In the genomic region with DNA sequence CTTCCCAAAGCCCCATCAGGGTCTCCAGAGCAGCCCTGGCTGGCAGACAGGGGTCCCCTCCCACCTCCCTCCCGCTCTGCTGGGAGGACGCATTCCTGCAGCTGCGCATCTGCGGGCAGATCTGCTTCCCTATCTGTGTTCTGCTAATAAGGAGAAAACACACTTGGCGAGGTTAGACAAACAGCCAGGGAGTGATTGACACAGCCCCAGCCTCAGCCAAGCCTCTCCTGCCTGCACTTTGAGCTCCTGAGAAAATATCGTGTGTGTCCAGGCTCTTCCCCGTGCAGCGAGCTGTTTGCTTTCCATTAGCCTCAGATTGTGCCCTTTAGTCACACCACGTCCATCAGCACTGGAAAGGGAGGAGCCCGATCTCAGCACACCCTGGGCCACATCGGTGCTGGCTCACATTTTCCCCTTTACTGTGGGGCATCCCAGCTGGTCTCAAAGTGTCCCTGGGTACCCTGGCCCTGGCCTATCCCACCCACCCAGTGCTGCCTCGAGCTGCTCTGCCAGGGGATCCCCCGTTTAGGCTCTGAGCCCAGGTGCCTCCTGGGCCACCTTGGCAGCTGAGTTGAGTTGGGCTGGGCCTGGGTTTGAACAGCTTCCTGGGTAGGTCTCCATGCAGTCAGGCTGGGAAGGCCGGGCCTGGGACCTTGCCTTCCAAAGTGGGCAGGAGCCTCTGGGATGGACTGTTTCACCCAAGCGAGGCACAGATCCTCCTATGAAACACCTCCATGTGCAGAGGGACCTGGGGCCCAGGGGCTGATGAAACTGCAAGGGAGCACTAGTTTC, we compare ENCODE assay signal across 1 cellular context.
TF ChIP-seq lines count a peak whose summit lies in the region.

No MANE protein-coding gene starts in this region.

TF ChIP-seq in HepG2, 621 proteins besides CTCF, POLR2A, EP300 and RAD21 (continued from another document and continues in another):
- TF ChIP-seq, protein P1, sequence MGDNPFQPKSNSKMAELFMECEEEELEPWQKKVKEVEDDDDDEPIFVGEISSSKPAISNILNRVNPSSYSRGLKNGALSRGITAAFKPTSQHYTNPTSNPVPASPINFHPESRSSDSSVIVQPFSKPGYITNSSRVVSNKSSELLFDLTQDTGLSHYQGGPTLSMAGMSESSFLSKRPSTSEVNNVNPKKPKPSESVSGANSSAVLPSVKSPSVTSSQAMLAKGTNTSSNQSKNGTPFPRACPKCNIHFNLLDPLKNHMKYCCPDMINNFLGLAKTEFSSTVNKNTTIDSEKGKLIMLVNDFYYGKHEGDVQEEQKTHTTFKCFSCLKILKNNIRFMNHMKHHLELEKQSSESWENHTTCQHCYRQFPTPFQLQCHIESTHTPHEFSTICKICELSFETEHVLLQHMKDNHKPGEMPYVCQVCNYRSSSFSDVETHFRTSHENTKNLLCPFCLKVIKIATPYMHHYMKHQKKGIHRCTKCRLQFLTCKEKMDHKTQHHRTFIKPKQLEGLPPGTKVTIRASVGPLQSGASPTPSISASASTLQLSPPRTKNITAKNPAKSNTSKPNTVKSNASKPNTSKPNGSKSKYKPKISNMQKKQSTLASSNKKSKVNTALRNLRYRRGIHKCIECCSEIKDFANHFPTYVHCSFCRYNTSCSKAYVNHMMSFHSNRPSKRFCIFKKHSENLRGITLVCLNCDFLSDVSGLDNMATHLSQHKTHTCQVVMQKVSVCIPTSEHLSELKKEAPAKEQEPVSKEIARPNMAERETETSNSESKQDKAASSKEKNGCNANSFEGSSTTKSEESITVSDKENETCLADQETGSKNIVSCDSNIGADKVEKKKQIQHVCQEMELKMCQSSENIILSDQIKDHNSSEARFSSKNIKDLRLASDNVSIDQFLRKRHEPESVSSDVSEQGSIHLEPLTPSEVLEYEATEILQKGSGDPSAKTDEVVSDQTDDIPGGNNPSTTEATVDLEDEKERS (CRISPR knock-in tag; IDR thresholded peaks at IDR 0.05) = 0 out of 2 replicates have a peak, but pooled peaks have one; percentile 54
- TF ChIP-seq ZEB1 (IDR thresholded peaks at IDR 0.05; ENCODE audit: insufficient replicate concordance, low read depth) = no peak
- TF ChIP-seq, protein P2, sequence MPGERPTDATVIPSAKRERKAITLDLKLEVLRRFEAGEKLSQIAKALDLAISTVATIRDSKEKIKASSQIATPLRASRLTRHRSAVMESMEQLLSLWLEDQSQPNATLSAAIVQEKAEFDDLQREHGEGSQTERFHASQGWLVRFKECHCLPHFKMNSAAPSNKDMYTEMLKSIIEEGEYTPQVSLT (CRISPR knock-in tag; IDR thresholded peaks at IDR 0.05; ENCODE audit: borderline replicate concordance, low read depth) = no peak
- no peak for TF ChIP-seq NFYB (CRISPR knock-in tag; IDR thresholded peaks at IDR 0.05)
- 0 out of 2 replicates have a peak, but pooled peaks have one; percentile 13 for TF ChIP-seq ZNF430 (CRISPR knock-in tag; IDR thresholded peaks at IDR 0.05)
- TF ChIP-seq MXI1 (IDR thresholded peaks at IDR 0.05; ENCODE audit: borderline replicate concordance, low read depth, low read length) = no peak
- TF ChIP-seq KLF15 (CRISPR knock-in tag; IDR thresholded peaks at IDR 0.05; ENCODE audit: borderline replicate concordance) = no peak
- TF ChIP-seq ATF1 (CRISPR knock-in tag; IDR thresholded peaks at IDR 0.05) = no peak
- no peak for TF ChIP-seq SRSF9 (IDR thresholded peaks at IDR 0.05; ENCODE audit: borderline replicate concordance, insufficient read depth, low read depth, low read length, poor library complexity, severe bottlenecking)
- TF ChIP-seq, protein P3, sequence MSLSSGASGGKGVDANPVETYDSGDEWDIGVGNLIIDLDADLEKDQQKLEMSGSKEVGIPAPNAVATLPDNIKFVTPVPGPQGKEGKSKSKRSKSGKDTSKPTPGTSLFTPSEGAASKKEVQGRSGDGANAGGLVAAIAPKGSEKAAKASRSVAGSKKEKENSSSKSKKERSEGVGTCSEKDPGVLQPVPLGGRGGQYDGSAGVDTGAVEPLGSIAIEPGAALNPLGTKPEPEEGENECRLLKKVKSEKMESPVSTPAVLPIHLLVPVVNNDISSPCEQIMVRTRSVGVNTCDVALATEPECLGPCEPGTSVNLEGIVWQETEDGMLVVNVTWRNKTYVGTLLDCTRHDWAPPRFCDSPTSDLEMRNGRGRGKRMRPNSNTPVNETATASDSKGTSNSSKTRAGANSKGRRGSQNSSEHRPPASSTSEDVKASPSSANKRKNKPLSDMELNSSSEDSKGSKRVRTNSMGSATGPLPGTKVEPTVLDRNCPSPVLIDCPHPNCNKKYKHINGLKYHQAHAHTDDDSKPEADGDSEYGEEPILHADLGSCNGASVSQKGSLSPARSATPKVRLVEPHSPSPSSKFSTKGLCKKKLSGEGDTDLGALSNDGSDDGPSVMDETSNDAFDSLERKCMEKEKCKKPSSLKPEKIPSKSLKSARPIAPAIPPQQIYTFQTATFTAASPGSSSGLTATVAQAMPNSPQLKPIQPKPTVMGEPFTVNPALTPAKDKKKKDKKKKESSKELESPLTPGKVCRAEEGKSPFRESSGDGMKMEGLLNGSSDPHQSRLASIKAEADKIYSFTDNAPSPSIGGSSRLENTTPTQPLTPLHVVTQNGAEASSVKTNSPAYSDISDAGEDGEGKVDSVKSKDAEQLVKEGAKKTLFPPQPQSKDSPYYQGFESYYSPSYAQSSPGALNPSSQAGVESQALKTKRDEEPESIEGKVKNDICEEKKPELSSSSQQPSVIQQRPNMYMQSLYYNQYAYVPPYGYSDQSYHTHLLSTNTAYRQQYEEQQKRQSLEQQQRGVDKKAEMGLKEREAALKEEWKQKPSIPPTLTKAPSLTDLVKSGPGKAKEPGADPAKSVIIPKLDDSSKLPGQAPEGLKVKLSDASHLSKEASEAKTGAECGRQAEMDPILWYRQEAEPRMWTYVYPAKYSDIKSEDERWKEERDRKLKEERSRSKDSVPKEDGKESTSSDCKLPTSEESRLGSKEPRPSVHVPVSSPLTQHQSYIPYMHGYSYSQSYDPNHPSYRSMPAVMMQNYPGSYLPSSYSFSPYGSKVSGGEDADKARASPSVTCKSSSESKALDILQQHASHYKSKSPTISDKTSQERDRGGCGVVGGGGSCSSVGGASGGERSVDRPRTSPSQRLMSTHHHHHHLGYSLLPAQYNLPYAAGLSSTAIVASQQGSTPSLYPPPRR (CRISPR knock-in tag; IDR thresholded peaks at IDR 0.05; ENCODE audit: borderline replicate concordance) = peak; percentile 59; the same call in 1 of the 2 replicates
- TF ChIP-seq, protein P4, sequence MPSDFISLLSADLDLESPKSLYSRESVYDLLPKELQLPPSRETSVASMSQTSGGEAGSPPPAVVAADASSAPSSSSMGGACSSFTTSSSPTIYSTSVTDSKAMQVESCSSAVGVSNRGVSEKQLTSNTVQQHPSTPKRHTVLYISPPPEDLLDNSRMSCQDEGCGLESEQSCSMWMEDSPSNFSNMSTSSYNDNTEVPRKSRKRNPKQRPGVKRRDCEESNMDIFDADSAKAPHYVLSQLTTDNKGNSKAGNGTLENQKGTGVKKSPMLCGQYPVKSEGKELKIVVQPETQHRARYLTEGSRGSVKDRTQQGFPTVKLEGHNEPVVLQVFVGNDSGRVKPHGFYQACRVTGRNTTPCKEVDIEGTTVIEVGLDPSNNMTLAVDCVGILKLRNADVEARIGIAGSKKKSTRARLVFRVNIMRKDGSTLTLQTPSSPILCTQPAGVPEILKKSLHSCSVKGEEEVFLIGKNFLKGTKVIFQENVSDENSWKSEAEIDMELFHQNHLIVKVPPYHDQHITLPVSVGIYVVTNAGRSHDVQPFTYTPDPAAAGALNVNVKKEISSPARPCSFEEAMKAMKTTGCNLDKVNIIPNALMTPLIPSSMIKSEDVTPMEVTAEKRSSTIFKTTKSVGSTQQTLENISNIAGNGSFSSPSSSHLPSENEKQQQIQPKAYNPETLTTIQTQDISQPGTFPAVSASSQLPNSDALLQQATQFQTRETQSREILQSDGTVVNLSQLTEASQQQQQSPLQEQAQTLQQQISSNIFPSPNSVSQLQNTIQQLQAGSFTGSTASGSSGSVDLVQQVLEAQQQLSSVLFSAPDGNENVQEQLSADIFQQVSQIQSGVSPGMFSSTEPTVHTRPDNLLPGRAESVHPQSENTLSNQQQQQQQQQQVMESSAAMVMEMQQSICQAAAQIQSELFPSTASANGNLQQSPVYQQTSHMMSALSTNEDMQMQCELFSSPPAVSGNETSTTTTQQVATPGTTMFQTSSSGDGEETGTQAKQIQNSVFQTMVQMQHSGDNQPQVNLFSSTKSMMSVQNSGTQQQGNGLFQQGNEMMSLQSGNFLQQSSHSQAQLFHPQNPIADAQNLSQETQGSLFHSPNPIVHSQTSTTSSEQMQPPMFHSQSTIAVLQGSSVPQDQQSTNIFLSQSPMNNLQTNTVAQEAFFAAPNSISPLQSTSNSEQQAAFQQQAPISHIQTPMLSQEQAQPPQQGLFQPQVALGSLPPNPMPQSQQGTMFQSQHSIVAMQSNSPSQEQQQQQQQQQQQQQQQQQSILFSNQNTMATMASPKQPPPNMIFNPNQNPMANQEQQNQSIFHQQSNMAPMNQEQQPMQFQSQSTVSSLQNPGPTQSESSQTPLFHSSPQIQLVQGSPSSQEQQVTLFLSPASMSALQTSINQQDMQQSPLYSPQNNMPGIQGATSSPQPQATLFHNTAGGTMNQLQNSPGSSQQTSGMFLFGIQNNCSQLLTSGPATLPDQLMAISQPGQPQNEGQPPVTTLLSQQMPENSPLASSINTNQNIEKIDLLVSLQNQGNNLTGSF (CRISPR knock-in tag; IDR thresholded peaks at IDR 0.05) = no peak
- TF ChIP-seq ZNF180 (CRISPR knock-in tag; IDR thresholded peaks at IDR 0.05; ENCODE audit: borderline replicate concordance, low read depth) = no peak
- no peak for TF ChIP-seq ZFP90 (CRISPR knock-in tag; IDR thresholded peaks at IDR 0.05; ENCODE audit: borderline replicate concordance)
- no peak for TF ChIP-seq EED (CRISPR knock-in tag; IDR thresholded peaks at IDR 0.05)
- TF ChIP-seq THYN1 (CRISPR knock-in tag; IDR thresholded peaks at IDR 0.05; ENCODE audit: borderline replicate concordance, low read depth) = no peak
- TF ChIP-seq, protein P5, sequence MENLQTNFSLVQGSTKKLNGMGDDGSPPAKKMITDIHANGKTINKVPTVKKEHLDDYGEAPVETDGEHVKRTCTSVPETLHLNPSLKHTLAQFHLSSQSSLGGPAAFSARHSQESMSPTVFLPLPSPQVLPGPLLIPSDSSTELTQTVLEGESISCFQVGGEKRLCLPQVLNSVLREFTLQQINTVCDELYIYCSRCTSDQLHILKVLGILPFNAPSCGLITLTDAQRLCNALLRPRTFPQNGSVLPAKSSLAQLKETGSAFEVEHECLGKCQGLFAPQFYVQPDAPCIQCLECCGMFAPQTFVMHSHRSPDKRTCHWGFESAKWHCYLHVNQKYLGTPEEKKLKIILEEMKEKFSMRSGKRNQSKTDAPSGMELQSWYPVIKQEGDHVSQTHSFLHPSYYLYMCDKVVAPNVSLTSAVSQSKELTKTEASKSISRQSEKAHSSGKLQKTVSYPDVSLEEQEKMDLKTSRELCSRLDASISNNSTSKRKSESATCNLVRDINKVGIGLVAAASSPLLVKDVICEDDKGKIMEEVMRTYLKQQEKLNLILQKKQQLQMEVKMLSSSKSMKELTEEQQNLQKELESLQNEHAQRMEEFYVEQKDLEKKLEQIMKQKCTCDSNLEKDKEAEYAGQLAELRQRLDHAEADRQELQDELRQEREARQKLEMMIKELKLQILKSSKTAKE (CRISPR knock-in tag; IDR thresholded peaks at IDR 0.05; ENCODE audit: borderline replicate concordance) = peak; percentile 41; the same call in 1 of the 2 replicates
- no peak for TF ChIP-seq ELF4 (CRISPR knock-in tag; IDR thresholded peaks at IDR 0.05; ENCODE audit: borderline replicate concordance)
- no peak for TF ChIP-seq EEA1 (CRISPR knock-in tag; IDR thresholded peaks at IDR 0.05; ENCODE audit: borderline replicate concordance)
- TF ChIP-seq, protein P6, sequence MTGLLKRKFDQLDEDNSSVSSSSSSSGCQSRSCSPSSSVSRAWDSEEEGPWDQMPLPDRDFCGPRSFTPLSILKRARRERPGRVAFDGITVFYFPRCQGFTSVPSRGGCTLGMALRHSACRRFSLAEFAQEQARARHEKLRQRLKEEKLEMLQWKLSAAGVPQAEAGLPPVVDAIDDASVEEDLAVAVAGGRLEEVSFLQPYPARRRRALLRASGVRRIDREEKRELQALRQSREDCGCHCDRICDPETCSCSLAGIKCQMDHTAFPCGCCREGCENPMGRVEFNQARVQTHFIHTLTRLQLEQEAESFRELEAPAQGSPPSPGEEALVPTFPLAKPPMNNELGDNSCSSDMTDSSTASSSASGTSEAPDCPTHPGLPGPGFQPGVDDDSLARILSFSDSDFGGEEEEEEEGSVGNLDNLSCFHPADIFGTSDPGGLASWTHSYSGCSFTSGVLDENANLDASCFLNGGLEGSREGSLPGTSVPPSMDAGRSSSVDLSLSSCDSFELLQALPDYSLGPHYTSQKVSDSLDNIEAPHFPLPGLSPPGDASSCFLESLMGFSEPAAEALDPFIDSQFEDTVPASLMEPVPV (CRISPR knock-in tag; IDR thresholded peaks at IDR 0.05) = no peak
- no peak for TF ChIP-seq IKZF1 (IDR thresholded peaks at IDR 0.05)
- TF ChIP-seq ZNF160 (CRISPR knock-in tag; IDR thresholded peaks at IDR 0.05) = no peak
- TF ChIP-seq ZBTB7B (CRISPR knock-in tag; IDR thresholded peaks at IDR 0.05) = no peak
- TF ChIP-seq HIVEP1 (CRISPR knock-in tag; IDR thresholded peaks at IDR 0.05) = no peak
- peak; percentile 38; the same call in 1 of the 2 replicates for TF ChIP-seq MIER3 (CRISPR knock-in tag; IDR thresholded peaks at IDR 0.05; ENCODE audit: borderline replicate concordance)
- TF ChIP-seq ZNF747 (CRISPR knock-in tag; IDR thresholded peaks at IDR 0.05; ENCODE audit: borderline replicate concordance) = no peak; the same call in 1 of the 2 replicates
- TF ChIP-seq TMF1 (CRISPR knock-in tag; IDR thresholded peaks at IDR 0.05; ENCODE audit: low read depth) = no peak
- TF ChIP-seq POLR2G (IDR thresholded peaks at IDR 0.05; ENCODE audit: low read depth, low read length) = no peak
- TF ChIP-seq, protein P7, sequence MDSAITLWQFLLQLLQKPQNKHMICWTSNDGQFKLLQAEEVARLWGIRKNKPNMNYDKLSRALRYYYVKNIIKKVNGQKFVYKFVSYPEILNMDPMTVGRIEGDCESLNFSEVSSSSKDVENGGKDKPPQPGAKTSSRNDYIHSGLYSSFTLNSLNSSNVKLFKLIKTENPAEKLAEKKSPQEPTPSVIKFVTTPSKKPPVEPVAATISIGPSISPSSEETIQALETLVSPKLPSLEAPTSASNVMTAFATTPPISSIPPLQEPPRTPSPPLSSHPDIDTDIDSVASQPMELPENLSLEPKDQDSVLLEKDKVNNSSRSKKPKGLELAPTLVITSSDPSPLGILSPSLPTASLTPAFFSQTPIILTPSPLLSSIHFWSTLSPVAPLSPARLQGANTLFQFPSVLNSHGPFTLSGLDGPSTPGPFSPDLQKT (CRISPR knock-in tag; IDR thresholded peaks at IDR 0.05; ENCODE audit: borderline replicate concordance) = no peak
- no peak for TF ChIP-seq KAT8 (CRISPR knock-in tag; IDR thresholded peaks at IDR 0.05)
- TF ChIP-seq SMYD3 (CRISPR knock-in tag; IDR thresholded peaks at IDR 0.05) = no peak
- peak; percentile 83; the same call in 1 of the 2 replicates for TF ChIP-seq ZNF331 (CRISPR knock-in tag; IDR thresholded peaks at IDR 0.05)
- no peak for TF ChIP-seq ZNF230 (CRISPR knock-in tag; IDR thresholded peaks at IDR 0.05)
- no peak for TF ChIP-seq PCBP2 (optimal IDR thresholded peaks at IDR 0.05; ENCODE audit: low read depth, low read length, poor library complexity, severe bottlenecking)
- TF ChIP-seq ZNF383 (CRISPR knock-in tag; IDR thresholded peaks at IDR 0.05; ENCODE audit: borderline replicate concordance) = no peak
- no peak for TF ChIP-seq ZNF879 (CRISPR knock-in tag; IDR thresholded peaks at IDR 0.05)
- TF ChIP-seq, protein P8, sequence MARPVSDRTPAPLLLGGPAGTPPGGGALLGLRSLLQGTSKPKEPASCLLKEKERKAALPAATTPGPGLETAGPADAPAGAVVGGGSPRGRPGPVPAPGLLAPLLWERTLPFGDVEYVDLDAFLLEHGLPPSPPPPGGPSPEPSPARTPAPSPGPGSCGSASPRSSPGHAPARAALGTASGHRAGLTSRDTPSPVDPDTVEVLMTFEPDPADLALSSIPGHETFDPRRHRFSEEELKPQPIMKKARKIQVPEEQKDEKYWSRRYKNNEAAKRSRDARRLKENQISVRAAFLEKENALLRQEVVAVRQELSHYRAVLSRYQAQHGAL (CRISPR knock-in tag; IDR thresholded peaks at IDR 0.05; ENCODE audit: not compliant biosample characterization) = no peak
- no peak for TF ChIP-seq ZNF749 (CRISPR knock-in tag; IDR thresholded peaks at IDR 0.05; ENCODE audit: borderline replicate concordance)
- TF ChIP-seq ZNF451 (CRISPR knock-in tag; IDR thresholded peaks at IDR 0.05) = no peak
